Comparison of ENCODE assay signal across 13 cellular contexts in the genomic region with DNA sequence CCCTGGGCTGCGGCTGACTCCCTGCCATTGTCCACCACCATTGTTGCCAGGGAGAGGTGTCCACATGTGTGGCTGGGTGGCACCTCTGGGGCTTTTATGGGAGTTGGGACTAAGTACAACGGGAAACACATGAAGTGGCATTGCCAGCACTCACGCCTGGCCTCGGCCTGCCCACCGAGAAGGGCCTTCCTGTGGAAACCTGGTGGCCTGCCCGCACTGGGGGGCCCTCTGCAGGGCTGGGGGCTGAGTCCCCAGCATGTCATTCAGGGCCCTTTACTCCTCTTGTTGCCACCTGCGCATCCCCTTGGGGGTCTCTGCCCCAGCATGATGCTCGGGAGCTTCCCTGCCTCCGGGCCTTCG. TPM values are rescaled to one million over a fixed set of nuclear protein-coding genes. Genes with fewer than 3 reads are reported as not detected.
DNase-seq lines count a peak whose midpoint lies in the region; ATAC-seq and TF ChIP-seq lines count a peak whose summit lies in the region.
"Had no signal": no experiment of that assay in that cellular context is flagged by ENCODE, and none has a peak within 500 bp of the region (broad histone marks: within the 10 kb centered on the region; RNA-seq: fewer than 3 reads in every experiment).

No MANE protein-coding gene starts in this region.

- peaks cover 62% of the 10 kb centered on the region for H3K4me1 Mint-ChIP-seq in activated CD8-positive, alpha-beta T cell treated with anti-CD3 and anti-CD28 coated beads for 36 hours (ENCODE audit: low read depth)
- peaks cover 43 to 82% (median 77%) of the 10 kb centered on the region in 4 donors for H3K4me1 Mint-ChIP-seq in naive thymus-derived CD8-positive, alpha-beta T cell

- 91% methylated on average over 10 of the region's 10 CpGs for WGBS in right cardiac atrium

- peaks cover 2% of the 10 kb centered on the region for H3K9me3 Mint-ChIP-seq in activated CD8-positive, alpha-beta T cell treated with anti-CD3 and anti-CD28 coated beads for 36 hours
- peaks cover 0 to 1% (median 0%) of the 10 kb centered on the region in 9 donors for H3K9me3 Mint-ChIP-seq in naive thymus-derived CD8-positive, alpha-beta T cell

- H3K4me3 ChIP-seq in DND-41 (ENCODE audit: low read depth in 1 of 2, low read length in 2 of 2) (peak overlapping the region in 1 of 2 experiments; percentile 39; a peak in 2 of 4 replicates), right cardiac atrium (ENCODE audit: low read length) (no peak overlapping the region)
- H3K4me3 ChIP-seq: ascending aorta, testis had no signal

- no peak for ATAC-seq in DND-41 (ENCODE audit: insufficient read depth, low read depth)
- peak; percentile 3 for ATAC-seq in HG03045 (IDR thresholded peaks at IDR 0.05; ENCODE audit: unreplicated experiment)
- ATAC-seq in activated CD8-positive, alpha-beta T cell treated with anti-CD3 and anti-CD28 coated beads for 36 hours, result no peak
- ATAC-seq in naive thymus-derived CD8-positive, alpha-beta T cell, result no peak
- no peak for ATAC-seq in right cardiac atrium

- H3K27ac Mint-ChIP-seq in activated CD8-positive, alpha-beta T cell treated with anti-CD3 and anti-CD28 coated beads for 36 hours, result peak overlapping the region; percentile 98
- H3K27ac Mint-ChIP-seq in naive thymus-derived CD8-positive, alpha-beta T cell, result peak overlapping the region; percentile 78 to 98 (median 96)

- peak overlapping the region; percentile 58 for H3K4me2 ChIP-seq in DND-41 (ENCODE audit: insufficient read depth, low read length)
- H3K4me2 ChIP-seq: SK-N-SH had no signal

- POLR2A ChIA-PET in activated CD8-positive, alpha-beta T cell treated with anti-CD3 and anti-CD28 coated beads for 36 hours (lab: Charles Lee), result interaction anchor here (0.7 to 12.5 kb wide), 18 partner anchors 9 to 463 kb away, joined by 3 to 172 read pairs (median 6); partner anchors contain the start of genes RSRP1 and RUNX3
- POLR2A ChIA-PET in naive thymus-derived CD8-positive, alpha-beta T cell (lab: Charles Lee), result interaction anchor here (0.5 to 10.3 kb wide), 19 partner anchors 9 to 1364 kb away, joined by 3 to 137 read pairs (median 11); partner anchors contain the start of genes RUNX3 and SYF2

- H3K79me2 ChIP-seq in DND-41 (ENCODE audit: insufficient read depth, low read length), result no peaks in the 10 kb centered on the region

- H3K4me1 ChIP-seq in DND-41 (ENCODE audit: insufficient read depth, low read length), result peaks cover 24% of the 10 kb centered on the region
- H3K4me1 ChIP-seq in right cardiac atrium (ENCODE audit: control insufficient read depth, insufficient read depth, low read length), result no peaks in the 10 kb centered on the region
- H3K4me1 ChIP-seq: ascending aorta, testis had no signal

- no peaks in the 10 kb centered on the region for H4K20me1 ChIP-seq in DND-41 (ENCODE audit: insufficient read depth, low read length)

- no peaks in the 10 kb centered on the region for H3K36me3 ChIP-seq in DND-41 (ENCODE audit: insufficient read depth, low read length)
- H3K36me3 ChIP-seq: ascending aorta had no signal

- no peaks in the 10 kb centered on the region for H3K27me3 Mint-ChIP-seq in activated CD8-positive, alpha-beta T cell treated with anti-CD3 and anti-CD28 coated beads for 36 hours
- H3K27me3 Mint-ChIP-seq in naive thymus-derived CD8-positive, alpha-beta T cell, result no peaks in the 10 kb centered on the region

- TF ChIP-seq CTCF in DND-41 (IDR thresholded peaks at IDR 0.05; ENCODE audit: borderline replicate concordance, extremely low read depth, low read length, poor library complexity, severe bottlenecking), result no peak
- TF ChIP-seq CTCF in activated CD8-positive, alpha-beta T cell treated with anti-CD3 and anti-CD28 coated beads for 36 hours (IDR thresholded peaks at IDR 0.05), result no peak

- peaks cover 49% of the 10 kb centered on the region for H3K36me3 Mint-ChIP-seq in activated CD8-positive, alpha-beta T cell treated with anti-CD3 and anti-CD28 coated beads for 36 hours (ENCODE audit: low read depth)
- peaks cover 0 to 4% (median 0%) of the 10 kb centered on the region in 3 donors for H3K36me3 Mint-ChIP-seq in naive thymus-derived CD8-positive, alpha-beta T cell

- H3K4me3 Mint-ChIP-seq in activated CD8-positive, alpha-beta T cell treated with anti-CD3 and anti-CD28 coated beads for 36 hours, result peak overlapping the region; percentile 99
- H3K4me3 Mint-ChIP-seq in naive thymus-derived CD8-positive, alpha-beta T cell, result peak overlapping the region in 7 of 10 donors; percentile 39 to 97 (median 53)

- DNase-seq in DND-41, result no peak
- peak; percentile 52 for DNase-seq in activated CD8-positive, alpha-beta T cell treated with anti-CD3 and anti-CD28 coated beads for 36 hours
- no peak for DNase-seq in naive thymus-derived CD8-positive, alpha-beta T cell
- no peak for DNase-seq in EL
- DNase-seq in C1 segment of cervical spinal cord (lab: John Stamatoyannopoulos, UW), result no peak
- no peak for DNase-seq in right cardiac atrium
- no peak for DNase-seq in GM19240 (ENCODE audit: insufficient read length, low spot score)
- DNase-seq: foreskin fibroblast, NCI-H2029 treated with DMSO at 0.1 percent for 48 hours, SK-N-SH, testis had no signal

- intact Hi-C loops in activated CD8-positive, alpha-beta T cell treated with anti-CD3 and anti-CD28 coated beads for 36 hours (cut with micrococcal nuclease), result loop anchor here (2.0 kb wide), 2 partner anchors 41 to 67 kb away; no protein-coding TSS in a partner anchor
- intact Hi-C loops in right cardiac atrium (cut with DNase I), result no loop called here

- no peaks in the 10 kb centered on the region for H3K9me3 ChIP-seq in DND-41 (ENCODE audit: insufficient read depth, low read length, severe bottlenecking)
- no peaks in the 10 kb centered on the region for H3K9me3 ChIP-seq in right cardiac atrium (ENCODE audit: control insufficient read depth, low read length)
- H3K9me3 ChIP-seq: ascending aorta, SK-N-SH, testis had no signal

- H3K27ac ChIP-seq in DND-41 (ENCODE audit: low read length) (peak overlapping the region; percentile 86), right cardiac atrium (ENCODE audit: low read length) (no peak overlapping the region)
- H3K27ac ChIP-seq: ascending aorta, testis had no signal

- CTCF ChIA-PET in activated CD8-positive, alpha-beta T cell treated with anti-CD3 and anti-CD28 coated beads for 36 hours (lab: Charles Lee), result interaction anchor here (1.0 to 11.9 kb wide), 12 partner anchors 9 to 136 kb away, joined by 3 to 169 read pairs (median 8); partner anchors contain the start of gene RUNX3

- peak overlapping the region; percentile 51 for H3K9ac ChIP-seq in DND-41 (ENCODE audit: low read depth, low read length)
- H3K9ac ChIP-seq: SK-N-SH had no signal

- H3K27me3 ChIP-seq in DND-41 (ENCODE audit: insufficient read depth, low read length, poor library complexity), result no peaks in the 10 kb centered on the region
- H3K27me3 ChIP-seq in right cardiac atrium (ENCODE audit: control insufficient read depth, insufficient read depth), result no peaks in the 10 kb centered on the region
- H3K27me3 ChIP-seq: ascending aorta, testis had no signal

- H2AFZ ChIP-seq in DND-41 (ENCODE audit: low read depth, low read length), result peak overlapping the region; percentile 35; the same call in 1 of the 2 replicates

RNA-seq across cellular contexts. Expression of gene RUNX3, which starts 35.5 kb away (rescaled TPM):
- total RNA-seq in activated CD8-positive, alpha-beta T cell treated with anti-CD3 and anti-CD28 coated beads for 36 hours, result 100 to 1,000 TPM; 180 to 183 TPM
- 10 to 100 TPM; 87.1 to 95.3 TPM for total RNA-seq in naive thymus-derived CD8-positive, alpha-beta T cell
- 10 to 100 TPM; 22.0 to 64.0 (median 54.0) TPM for polyA plus RNA-seq in naive thymus-derived CD8-positive, alpha-beta T cell
- 1 to 10 TPM in 2 of 4 donors, under 1 TPM in 2; 0.79 to 1.8 (median 0.96) TPM for total RNA-seq in right cardiac atrium
- 0.34 TPM for polyA plus RNA-seq in right cardiac atrium
- polyA plus RNA-seq: SK-N-SH had no signal

Comparison
In these comparisons a context has a peak if more than half of its experiments do, and no peak if none do; other contexts are left out.
1. RNA of gene RUNX3, which starts 35.5 kb away (total RNA-seq): 180 to 183 TPM in activated CD8-positive, alpha-beta T cell treated with anti-CD3 and anti-CD28 coated beads for 36 hours and 87.1 to 95.3 TPM in naive thymus-derived CD8-positive, alpha-beta T cell; 0.79 to 1.8 TPM in right cardiac atrium; every median in the first group is over 10 times any median in the second.